22 cellular contexts compared by ENCODE assay signal in the genomic region with DNA sequence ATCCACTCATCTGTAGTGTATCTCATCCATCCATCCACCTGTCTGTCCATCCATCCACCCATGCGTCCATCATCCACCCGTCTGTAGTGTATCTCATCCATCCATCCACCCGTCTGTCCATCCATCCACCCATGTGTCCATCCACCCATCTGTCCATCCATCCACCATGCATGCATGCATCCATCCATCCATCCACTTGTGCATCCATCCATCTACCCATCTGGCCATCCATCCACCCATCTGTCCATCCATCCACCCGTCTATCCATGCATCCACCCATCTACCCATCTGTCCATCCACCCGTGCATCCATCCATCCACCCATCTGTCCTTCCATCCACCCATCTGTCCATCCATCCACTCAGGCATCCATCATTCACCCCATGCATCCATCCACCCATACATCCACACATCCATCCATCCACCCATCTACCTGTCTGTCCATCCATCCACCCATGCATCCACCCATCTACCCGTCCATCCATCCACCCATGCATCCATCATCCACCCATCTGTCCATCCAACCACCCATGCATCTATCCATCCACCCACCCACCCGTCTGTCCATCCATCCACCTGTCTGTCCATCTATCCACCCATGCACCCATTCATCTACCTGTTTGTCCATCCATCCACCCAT. TPM values are rescaled to one million over a fixed set of nuclear protein-coding genes. Genes with fewer than 3 reads are reported as not detected.
DNase-seq lines count a peak whose midpoint lies in the region; ATAC-seq, FAIRE-seq and TF ChIP-seq lines count a peak whose summit lies in the region.
"Had no signal": no experiment of that assay in that cellular context is flagged by ENCODE, and none has a peak within 500 bp of the region (broad histone marks: within the 10 kb centered on the region; RNA-seq: fewer than 3 reads in every experiment).

No MANE protein-coding gene starts in this region.

- peaks cover 0 to 48% (median 28%) of the 10 kb centered on the region in 11 experiments; a peak in 18 of 22 replicates for H3K36me3 ChIP-seq in BLaER1 treated with 17β-estradiol and CSF1 and Interleukin-3, amounts not matched to agents 10 nM and 100 nM
- H3K36me3 ChIP-seq in HEK293 (ENCODE audit: control insufficient read depth in 2 of 2, insufficient read depth in 1 of 2, low read length in 2 of 2) = peaks cover 0 to 16% of the 10 kb centered on the region in 2 experiments; a peak in 1 of 3 replicates
- H3K36me3 ChIP-seq in trophoblast cell (ENCODE audit: control insufficient read depth in 1 of 2, insufficient read depth in 2 of 2, low read length in 2 of 2) = peaks cover 2 to 11% of the 10 kb centered on the region in 2 experiments

- CTCF ChIA-PET in HEK293 (lab: Yijun Ruan, JAX) = no interaction called here

- POLR2A ChIA-PET in HEK293 (lab: Yijun Ruan, JAX) = no interaction called here

- no peaks in the 10 kb centered on the region for H3K27me3 Mint-ChIP-seq in effector memory CD8-positive, alpha-beta T cell
- H3K27me3 Mint-ChIP-seq in stimulated activated naive CD8-positive, alpha-beta T cell treated with anti-CD3 and anti-CD28 coated beads, Interleukin-15, amount 100 ng/mL, for 72 hours = no peaks in the 10 kb centered on the region
- H3K27me3 Mint-ChIP-seq: B cell had no signal

- WGBS in trophoblast cell (ENCODE audit: extremely low coverage, insufficient coverage, insufficient read length) = no CpG with 5 or more reads among the region's 7 CpGs

- no peak overlapping the region for H2BK12ac ChIP-seq in trophoblast cell (ENCODE audit: low read length)

- no peak overlapping the region for H2BK120ac ChIP-seq in trophoblast cell (ENCODE audit: insufficient read depth, low read length, poor library complexity)

- peaks cover 13 to 32% (median 26%) of the 10 kb centered on the region in 11 experiments; a peak in 21 of 22 replicates for H3K9me3 ChIP-seq in BLaER1 treated with 17β-estradiol and CSF1 and Interleukin-3, amounts not matched to agents 10 nM and 100 nM (replicated peaks in 1 of 11)
- H3K9me3 ChIP-seq in HEK293 (ENCODE audit: control insufficient read depth, insufficient read depth, low read depth, low read length) = no peaks in the 10 kb centered on the region
- peaks cover 17% of the 10 kb centered on the region for H3K9me3 ChIP-seq in trophoblast cell (ENCODE audit: insufficient read depth, low read depth, low read length)

- no peak overlapping the region for H4K8ac ChIP-seq in trophoblast cell (ENCODE audit: low read depth, low read length)

- peaks cover 3 to 16% of the 10 kb centered on the region in 2 donors for H3K9me3 Mint-ChIP-seq in effector memory CD8-positive, alpha-beta T cell
- H3K9me3 Mint-ChIP-seq in stimulated activated naive CD8-positive, alpha-beta T cell treated with anti-CD3 and anti-CD28 coated beads, Interleukin-15, amount 100 ng/mL, for 72 hours = peaks cover 14 to 17% of the 10 kb centered on the region in 2 donors

- no peak overlapping the region for H3K14ac ChIP-seq in trophoblast cell (ENCODE audit: low read length)

- no peak overlapping the region for H2AFZ ChIP-seq in trophoblast cell (ENCODE audit: insufficient read depth, low read length, poor library complexity)
- H2AFZ ChIP-seq: GM23248 had no signal

- H3K4me3 ChIP-seq in BLaER1 treated with 17β-estradiol and CSF1 and Interleukin-3, amounts not matched to agents 10 nM and 100 nM = no peak overlapping the region
- H3K4me3 ChIP-seq in HEK293 (ENCODE audit: low read depth, low read length) = no peak overlapping the region
- peak overlapping the region; percentile 54 for H3K4me3 ChIP-seq in trophoblast cell (ENCODE audit: low read depth, low read length)
- H3K4me3 ChIP-seq: A549, GM23248 had no signal

- no peaks in the 10 kb centered on the region for H3K79me2 ChIP-seq in trophoblast cell (ENCODE audit: control insufficient read depth, insufficient read depth, low read length, poor library complexity)

- H3K4ac ChIP-seq in trophoblast cell (ENCODE audit: low read depth, low read length) = no peak overlapping the region

- no peak for DNase-seq in effector memory CD8-positive, alpha-beta T cell
- no peak for DNase-seq in trophoblast cell
- no peak for DNase-seq in GM12892 (ENCODE audit: insufficient read length)
- DNase-seq in stimulated activated naive CD8-positive, alpha-beta T cell treated with anti-CD3 and anti-CD28 coated beads, Interleukin-15, amount 100 ng/mL, for 72 hours = no peak
- no peak for DNase-seq in glomerular visceral epithelial cell (ENCODE audit: extremely low spot score)
- DNase-seq: COR-L47, DMS79, KBM-7, MM.1S, NCI-H1092, NCI-H1436 treated with DMSO at 0.1 percent for 48 hours, NCI-H2029, NCI-H226, NCI-H524 treated with DMSO at 0.1 percent for 48 hours had no signal

- H4K12ac ChIP-seq in trophoblast cell (ENCODE audit: low read depth, low read length) = no peak overlapping the region

- H3K27ac ChIP-seq in BLaER1 treated with 17β-estradiol and CSF1 and Interleukin-3, amounts not matched to agents 10 nM and 100 nM = no peak overlapping the region
- no peak overlapping the region for H3K27ac ChIP-seq in HEK293 (ENCODE audit: extremely low read depth, low read depth, low read length)
- H3K27ac ChIP-seq in trophoblast cell (ENCODE audit: low read depth, low read length) = no peak overlapping the region
- H3K27ac ChIP-seq: A549, GM23248 had no signal

- peaks cover 44 to 89% (median 83%) of the 10 kb centered on the region in 10 experiments for H3K4me1 ChIP-seq in BLaER1 treated with 17β-estradiol and CSF1 and Interleukin-3, amounts not matched to agents 10 nM and 100 nM
- no peaks in the 10 kb centered on the region for H3K4me1 ChIP-seq in HEK293 (ENCODE audit: control insufficient read depth, insufficient read depth, low read length)
- no peaks in the 10 kb centered on the region for H3K4me1 ChIP-seq in trophoblast cell (ENCODE audit: control insufficient read depth in 1 of 2, insufficient read depth in 2 of 2, low read length in 2 of 2)

- no peak for ATAC-seq in effector memory CD8-positive, alpha-beta T cell (replicated peaks)
- no peak for ATAC-seq in stimulated activated naive CD8-positive, alpha-beta T cell treated with anti-CD3 and anti-CD28 coated beads, Interleukin-15, amount 100 ng/mL, for 72 hours
- ATAC-seq: A549, Panc1, SK-N-SH treated with all-trans-retinoic acid at 6 μM for 48 hours had no signal

- no peak overlapping the region for H2AK5ac ChIP-seq in trophoblast cell (ENCODE audit: low read length)

- no peak overlapping the region for H3K23ac ChIP-seq in trophoblast cell (ENCODE audit: low read length)

- no peak overlapping the region for H4K91ac ChIP-seq in trophoblast cell (ENCODE audit: low read depth, low read length)

- peaks cover 33 to 34% of the 10 kb centered on the region in 2 donors for H3K4me1 Mint-ChIP-seq in effector memory CD8-positive, alpha-beta T cell (ENCODE audit: low read depth in 2 of 2)
- peaks cover 38% of the 10 kb centered on the region for H3K4me1 Mint-ChIP-seq in stimulated activated naive CD8-positive, alpha-beta T cell treated with anti-CD3 and anti-CD28 coated beads, Interleukin-15, amount 100 ng/mL, for 72 hours

- H2BK5ac ChIP-seq in trophoblast cell (ENCODE audit: low read depth, low read length, poor library complexity) = no peak overlapping the region

- FAIRE-seq in GM12892 (lab: Jason Lieb, UNC) = no peak
- FAIRE-seq: A549 had no signal

- no peak overlapping the region for H3K4me3 Mint-ChIP-seq in effector memory CD8-positive, alpha-beta T cell
- H3K4me3 Mint-ChIP-seq in stimulated activated naive CD8-positive, alpha-beta T cell treated with anti-CD3 and anti-CD28 coated beads, Interleukin-15, amount 100 ng/mL, for 72 hours = no peak overlapping the region
- H3K4me3 Mint-ChIP-seq: B cell; CD4-positive, CD25-positive, alpha-beta regulatory T cell had no signal

- no peaks in the 10 kb centered on the region for H3K79me1 ChIP-seq in trophoblast cell (ENCODE audit: low read length)

- peaks cover 32% of the 10 kb centered on the region for H3K36me3 Mint-ChIP-seq in effector memory CD8-positive, alpha-beta T cell (ENCODE audit: insufficient read depth)

- peak overlapping the region; percentile 9 for H3K27ac Mint-ChIP-seq in effector memory CD8-positive, alpha-beta T cell
- H3K27ac Mint-ChIP-seq in stimulated activated naive CD8-positive, alpha-beta T cell treated with anti-CD3 and anti-CD28 coated beads, Interleukin-15, amount 100 ng/mL, for 72 hours = peak overlapping the region in 1 of 2 donors; percentile 1

- H4K20me1 ChIP-seq in BLaER1 treated with 17β-estradiol and CSF1 and Interleukin-3, amounts not matched to agents 10 nM and 100 nM = peaks cover 29 to 93% (median 82%) of the 10 kb centered on the region in 11 experiments

- no peak for TF ChIP-seq CTCF in HEK293 (tag by site-specific recombination; IDR thresholded peaks at IDR 0.05)

- peak overlapping the region in 7 of 11 experiments; percentile 42 to 78 (median 61); a peak in 13 of 22 replicates for H3K4me2 ChIP-seq in BLaER1 treated with 17β-estradiol and CSF1 and Interleukin-3, amounts not matched to agents 10 nM and 100 nM
- H3K4me2 ChIP-seq in trophoblast cell (ENCODE audit: low read length) = no peak overlapping the region
- H3K4me2 ChIP-seq: A549 had no signal

- no peak for TF ChIP-seq POLR2A in GM12892 (IDR thresholded peaks at IDR 0.05; ENCODE audit: low read depth, low read length)

- no peaks in the 10 kb centered on the region; a peak in 1 of 22 replicates for H3K27me3 ChIP-seq in BLaER1 treated with 17β-estradiol and CSF1 and Interleukin-3, amounts not matched to agents 10 nM and 100 nM
- H3K27me3 ChIP-seq in trophoblast cell (ENCODE audit: insufficient read depth, low read length) = no peaks in the 10 kb centered on the region

- no peak overlapping the region for H3K9ac ChIP-seq in BLaER1 treated with 17β-estradiol and CSF1 and Interleukin-3, amounts not matched to agents 10 nM and 100 nM
- H3K9ac ChIP-seq in trophoblast cell (ENCODE audit: low read length) = no peak overlapping the region
- H3K9ac ChIP-seq: GM23248 had no signal

- no peak overlapping the region for H3K18ac ChIP-seq in trophoblast cell (ENCODE audit: low read length)

TF ChIP-seq in HEK293, 187 proteins besides CTCF, POLR2A, EP300 and RAD21 (continues in another document):
- TF ChIP-seq ZNF600 (tag by site-specific recombination; IDR thresholded peaks at IDR 0.05) (no peak), ZNF768 (tag by site-specific recombination; IDR thresholded peaks at IDR 0.05) (no peak), ZNF223 (tag by site-specific recombination; IDR thresholded peaks at IDR 0.05) (no peak), ZNF623 (tag by site-specific recombination; IDR thresholded peaks at IDR 0.05) (no peak), ZNF621 (tag by site-specific recombination; IDR thresholded peaks at IDR 0.05) (0 out of 2 replicates have a peak, but pooled peaks have one; percentile 10)

RNA-seq across cellular contexts. Expression of gene FBRSL1, which starts 28.5 kb away (rescaled TPM):
- polyA plus RNA-seq in trophoblast cell (2013) = 64.1 and 68.4 TPM in 2 replicates
- polyA plus RNA-seq in GM12892 (2012; ENCODE audit: missing spikeins) = 3.1 TPM
